ENCODE assay signal across 1 cellular context in the genomic region with DNA sequence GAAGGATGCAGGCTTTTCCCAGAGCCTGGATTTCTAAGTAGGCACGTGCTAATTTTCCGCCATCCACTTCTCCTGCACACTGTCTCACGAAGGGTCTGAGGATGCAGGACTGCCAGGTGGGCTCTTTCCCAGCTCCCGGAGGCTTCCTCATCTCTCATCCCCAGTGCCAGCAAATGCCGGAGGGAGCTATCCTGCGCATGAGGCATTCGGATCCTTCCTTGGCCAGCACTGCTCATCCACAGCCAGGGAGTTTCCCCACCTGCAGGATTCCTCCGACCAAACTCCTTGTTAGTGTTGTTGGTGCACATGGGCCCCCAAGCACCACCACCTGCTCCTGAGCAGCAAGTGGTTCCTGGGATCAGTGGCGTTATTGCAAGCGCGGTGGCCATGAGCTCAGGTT.
TF ChIP-seq lines count a peak whose summit lies in the region.

No MANE protein-coding gene starts in this region.

TF ChIP-seq in HepG2, 621 proteins besides CTCF, POLR2A, EP300 and RAD21:
- TF ChIP-seq, protein P1, sequence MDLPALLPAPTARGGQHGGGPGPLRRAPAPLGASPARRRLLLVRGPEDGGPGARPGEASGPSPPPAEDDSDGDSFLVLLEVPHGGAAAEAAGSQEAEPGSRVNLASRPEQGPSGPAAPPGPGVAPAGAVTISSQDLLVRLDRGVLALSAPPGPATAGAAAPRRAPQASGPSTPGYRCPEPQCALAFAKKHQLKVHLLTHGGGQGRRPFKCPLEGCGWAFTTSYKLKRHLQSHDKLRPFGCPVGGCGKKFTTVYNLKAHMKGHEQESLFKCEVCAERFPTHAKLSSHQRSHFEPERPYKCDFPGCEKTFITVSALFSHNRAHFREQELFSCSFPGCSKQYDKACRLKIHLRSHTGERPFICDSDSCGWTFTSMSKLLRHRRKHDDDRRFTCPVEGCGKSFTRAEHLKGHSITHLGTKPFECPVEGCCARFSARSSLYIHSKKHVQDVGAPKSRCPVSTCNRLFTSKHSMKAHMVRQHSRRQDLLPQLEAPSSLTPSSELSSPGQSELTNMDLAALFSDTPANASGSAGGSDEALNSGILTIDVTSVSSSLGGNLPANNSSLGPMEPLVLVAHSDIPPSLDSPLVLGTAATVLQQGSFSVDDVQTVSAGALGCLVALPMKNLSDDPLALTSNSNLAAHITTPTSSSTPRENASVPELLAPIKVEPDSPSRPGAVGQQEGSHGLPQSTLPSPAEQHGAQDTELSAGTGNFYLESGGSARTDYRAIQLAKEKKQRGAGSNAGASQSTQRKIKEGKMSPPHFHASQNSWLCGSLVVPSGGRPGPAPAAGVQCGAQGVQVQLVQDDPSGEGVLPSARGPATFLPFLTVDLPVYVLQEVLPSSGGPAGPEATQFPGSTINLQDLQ (CRISPR knock-in tag; IDR thresholded peaks at IDR 0.05): no peak
- TF ChIP-seq, protein P2, sequence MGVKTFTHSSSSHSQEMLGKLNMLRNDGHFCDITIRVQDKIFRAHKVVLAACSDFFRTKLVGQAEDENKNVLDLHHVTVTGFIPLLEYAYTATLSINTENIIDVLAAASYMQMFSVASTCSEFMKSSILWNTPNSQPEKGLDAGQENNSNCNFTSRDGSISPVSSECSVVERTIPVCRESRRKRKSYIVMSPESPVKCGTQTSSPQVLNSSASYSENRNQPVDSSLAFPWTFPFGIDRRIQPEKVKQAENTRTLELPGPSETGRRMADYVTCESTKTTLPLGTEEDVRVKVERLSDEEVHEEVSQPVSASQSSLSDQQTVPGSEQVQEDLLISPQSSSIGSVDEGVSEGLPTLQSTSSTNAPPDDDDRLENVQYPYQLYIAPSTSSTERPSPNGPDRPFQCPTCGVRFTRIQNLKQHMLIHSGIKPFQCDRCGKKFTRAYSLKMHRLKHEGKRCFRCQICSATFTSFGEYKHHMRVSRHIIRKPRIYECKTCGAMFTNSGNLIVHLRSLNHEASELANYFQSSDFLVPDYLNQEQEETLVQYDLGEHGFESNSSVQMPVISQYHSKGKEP (CRISPR knock-in tag; IDR thresholded peaks at IDR 0.05): no peak
- TF ChIP-seq ZFAT (CRISPR knock-in tag; conservative IDR thresholded peaks at IDR 0.05) (no peak), MYC (CRISPR knock-in tag; IDR thresholded peaks at IDR 0.05; ENCODE audit: borderline replicate concordance) (no peak)
